14 cellular contexts compared by ENCODE assay signal in the genomic region with DNA sequence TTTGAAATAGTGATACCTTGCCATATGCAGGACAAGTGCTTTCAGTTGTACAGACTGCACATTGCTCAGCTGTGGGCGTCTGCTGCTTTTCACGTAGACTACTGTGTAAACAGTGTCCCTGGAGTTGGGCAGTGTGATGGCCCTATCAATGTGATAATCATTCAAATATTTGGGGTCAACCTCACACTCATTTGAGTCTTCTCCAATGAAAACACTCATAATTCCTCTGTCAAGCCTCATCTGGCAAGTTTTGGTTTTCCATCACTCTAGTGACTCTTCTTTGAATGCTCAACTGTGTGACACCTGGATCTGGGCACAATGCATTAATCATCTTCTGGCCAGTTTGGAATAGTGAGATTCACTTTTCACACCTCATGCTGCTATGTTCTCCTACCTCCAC.
DNase-seq lines count a peak whose midpoint lies in the region; ATAC-seq, FAIRE-seq and TF ChIP-seq lines count a peak whose summit lies in the region.
"Had no signal": no experiment of that assay in that cellular context is flagged by ENCODE, and none has a peak within 500 bp of the region (broad histone marks: within the 10 kb centered on the region; RNA-seq: fewer than 3 reads in every experiment).

No MANE protein-coding gene starts in this region.

- H3K9me3 ChIP-seq in A549 = no peaks in the 10 kb centered on the region
- H3K9me3 ChIP-seq in IMR-90 (ENCODE audit: control insufficient read depth, insufficient read depth, low read length) = no peaks in the 10 kb centered on the region
- no peaks in the 10 kb centered on the region for H3K9me3 ChIP-seq in Peyer's patch
- H3K9me3 ChIP-seq in ovary = no peaks in the 10 kb centered on the region
- H3K9me3 ChIP-seq: mucosa of descending colon, right lobe of liver, tibial nerve had no signal

- no peak overlapping the region for H2AK9ac ChIP-seq in IMR-90 (replicated peaks; ENCODE audit: low read depth, low read length, poor library complexity)

- H3K27ac ChIP-seq in A549 (peak overlapping the region; percentile 77 to 89; a peak in 4 of 6 replicates), IMR-90 (ENCODE audit: insufficient read depth, low read length) (no peak overlapping the region), Peyer's patch (peak overlapping the region in 3 of 4 donors; percentile 50 to 85 (median 80)), ovary (no peak overlapping the region)
- H3K27ac ChIP-seq: right lobe of liver, tibial nerve had no signal

- dilution Hi-C loops in IMR-90 (cut with HindIII; ENCODE audit: low sequenced_read_pairs, unreplicated experiment) = no loop called here

- H3K4me2 ChIP-seq in A549 (peak overlapping the region; percentile 83), IMR-90 (ENCODE audit: low read depth, low read length) (no peak overlapping the region)

- POLR2A ChIA-PET in A549 (lab: Yijun Ruan, JAX) = no interaction called here
- POLR2A ChIA-PET in IMR-90 (lab: Charles Lee; ENCODE audit: unreplicated experiment) = no interaction called here
- POLR2A ChIA-PET in GM10248 (lab: Yijun Ruan, JAX) = no interaction called here

- H3K79me1 ChIP-seq in IMR-90 (ENCODE audit: low read depth in 1 of 2, low read length in 2 of 2) = peaks cover 0 to 10% of the 10 kb centered on the region in 2 experiments; a peak in 3 of 4 replicates

- H3K4me1 ChIP-seq in A549 (peaks cover 70% of the 10 kb centered on the region), IMR-90 (ENCODE audit: control insufficient read depth, insufficient read depth, low read length) (peaks cover 26% of the 10 kb centered on the region), Peyer's patch (peaks cover 0 to 45% (median 9%) of the 10 kb centered on the region in 4 donors), ovary (ENCODE audit: insufficient read depth) (peaks cover 2% of the 10 kb centered on the region)

- peak overlapping the region; percentile 23 to 54; a peak in 3 of 4 replicates for H4K8ac ChIP-seq in IMR-90 (ENCODE audit: low read depth in 2 of 2, low read length in 2 of 2)

- H3K9ac ChIP-seq in IMR-90 (ENCODE audit: low read depth, low read length) = no peak overlapping the region

- no TSS peak for BruUV-seq in IMR-90 (replicated peaks; lab: Mats Ljungman, UMichigan)

- H3K4ac ChIP-seq in IMR-90 (ENCODE audit: low read depth, low read length) = peak overlapping the region; percentile 26; the same call in 1 of the 2 replicates

- 0 out of 2 replicates have a peak overlapping the region, but pooled peaks have one; percentile 10 for H3K14ac ChIP-seq in IMR-90 (replicated peaks; ENCODE audit: low read depth, low read length)

- TF ChIP-seq CTCF in A549 (IDR thresholded peaks at IDR 0.05) (no peak), IMR-90 (conservative IDR thresholded peaks at IDR 0.05; ENCODE audit: low read depth, low read length) (no peak), Peyer's patch (IDR thresholded peaks at IDR 0.05) (no peak), foreskin fibroblast (IDR thresholded peaks at IDR 0.05; ENCODE audit: low read depth, low read length) (no peak), GM10248 (IDR thresholded peaks at IDR 0.05; ENCODE audit: control extremely low read depth, extremely low read depth, low read depth, missing control alignments) (no peak), ovary (IDR thresholded peaks at IDR 0.05) (no peak)

- H2BK120ac ChIP-seq in IMR-90 (ENCODE audit: low read depth, low read length) = peak overlapping the region; percentile 68; the same call in 1 of the 2 replicates

- no peak overlapping the region for H2AFZ ChIP-seq in IMR-90 (replicated peaks; ENCODE audit: low read length, poor library complexity)

- 0 out of 2 replicates have a peak overlapping the region, but pooled peaks have one; percentile 15 for H3K23ac ChIP-seq in IMR-90 (ENCODE audit: low read depth, low read length)

- H2BK15ac ChIP-seq in IMR-90 (ENCODE audit: low read depth, low read length) = peak overlapping the region; percentile 90

- H2BK20ac ChIP-seq in IMR-90 (ENCODE audit: low read depth, low read length) = peak overlapping the region; percentile 48; the same call in 1 of the 2 replicates

- TF ChIP-seq POLR2A in A549 (IDR thresholded peaks at IDR 0.05; ENCODE audit: low read length) (no peak), IMR-90 (IDR thresholded peaks at IDR 0.05; ENCODE audit: low read depth, low read length) (no peak), Peyer's patch (IDR thresholded peaks at IDR 0.05) (no peak), ovary (IDR thresholded peaks at IDR 0.05) (no peak)

- H4K91ac ChIP-seq in IMR-90 (ENCODE audit: insufficient read depth, low read depth, low read length) = peak overlapping the region; percentile 21; the same call in 1 of the 2 replicates

- FAIRE-seq in A549 (lab: Jason Lieb, UNC) = no peak

- H3K56ac ChIP-seq in IMR-90 (ENCODE audit: extremely low read depth, insufficient read depth, low read length) = no peak overlapping the region

- WGBS in A549 (ENCODE audit: missing lambda C conversion rate) = 14% methylated on average over 2 of the region's 2 CpGs
- WGBS in IMR-90 (ENCODE audit: extremely low coverage in 2 of 2, insufficient read length in 1 of 2), 2 experiments = no CpG with 5 or more reads among the region's 2 CpGs
- WGBS in ovary, 3 donors = 47 to 66% (median 64%) methylated on average over 2 of the region's 2 CpGs

- no peak for ATAC-seq in A549
- ATAC-seq in IMR-90 (ENCODE audit: low read depth) = no peak

- peaks cover 14% of the 10 kb centered on the region for H3K9me1 ChIP-seq in IMR-90 (ENCODE audit: insufficient read depth, low read length)

- peak overlapping the region; percentile 43 for H2AK5ac ChIP-seq in IMR-90 (ENCODE audit: low read depth, low read length)

- TF ChIP-seq RAD21 in A549 (conservative IDR thresholded peaks at IDR 0.05 in 1 of 2, IDR thresholded peaks at IDR 0.05 in 1 of 2) (no peak), IMR-90 (IDR thresholded peaks at IDR 0.05; ENCODE audit: low read length) (no peak)

- CTCF ChIA-PET in A549 (lab: Yijun Ruan, JAX) = interaction anchor here (0.7 to 2.7 kb wide), 7 partner anchors 10 to 230 kb away, joined by 3 to 11 read pairs (median 4); no protein-coding TSS in a partner anchor
- CTCF ChIA-PET in IMR-90 (lab: Yijun Ruan, JAX) = no interaction called here
- CTCF ChIA-PET in GM10248 (lab: Yijun Ruan, JAX) = interaction anchor here (0.9 to 1.6 kb wide), 4 partner anchors 18 to 25 kb away, joined by 3 to 7 read pairs (median 3); no protein-coding TSS in a partner anchor

- H3K27me3 ChIP-seq in IMR-90 (ENCODE audit: control insufficient read depth, insufficient read depth, low read length) = no peaks in the 10 kb centered on the region
- no peaks in the 10 kb centered on the region for H3K27me3 ChIP-seq in Peyer's patch
- no peaks in the 10 kb centered on the region for H3K27me3 ChIP-seq in ovary
- H3K27me3 ChIP-seq: right lobe of liver, tibial nerve had no signal

- intact Hi-C loops in IMR-90 (cut with micrococcal nuclease) = no loop called here
- intact Hi-C loops in ovary (cut with DNase I) = loop anchor here in 1 of 4 donors (1.0 kb wide), 1 partner anchor 22 kb away; no protein-coding TSS in a partner anchor

- peak overlapping the region; percentile 55 for H2BK5ac ChIP-seq in IMR-90 (ENCODE audit: low read depth, low read length, poor library complexity, severe bottlenecking)

- H3K18ac ChIP-seq in IMR-90 (ENCODE audit: low read depth, low read length) = peak overlapping the region; percentile 81; the same call in 1 of the 2 replicates

- no peak for TF ChIP-seq EP300 in A549 (IDR thresholded peaks at IDR 0.05)
- TF ChIP-seq EP300 in ovary (IDR thresholded peaks at IDR 0.05) = no peak

- no peak overlapping the region for H3K4me3 ChIP-seq in A549
- no peak overlapping the region for H3K4me3 ChIP-seq in IMR-90 (ENCODE audit: insufficient read depth, low read depth, low read length)
- H3K4me3 ChIP-seq in Peyer's patch = no peak overlapping the region
- no peak overlapping the region for H3K4me3 ChIP-seq in foreskin fibroblast (ENCODE audit: low read depth in 1 of 2, low read length in 2 of 2)
- H3K4me3 ChIP-seq in ovary = no peak overlapping the region
- H3K4me3 ChIP-seq: mucosa of descending colon, right lobe of liver, tibial nerve had no signal

- no peak for DNase-seq in A549 (ENCODE audit: low read depth in 1 of 2, low spot score in 1 of 2)
- peak; percentile 79 for DNase-seq in IMR-90
- DNase-seq in Peyer's patch = peak in 1 of 3 donors; percentile 51
- peak; percentile 79 to 81 for DNase-seq in foreskin fibroblast
- DNase-seq in ecto neural progenitor cell (ENCODE audit: low spot score) = no peak
- no peak for DNase-seq in GM10248 (ENCODE audit: extremely low spot score)
- DNase-seq in ovary = no peak
- DNase-seq in RPMI8226 = no peak
- DNase-seq: effector CD8-positive, alpha-beta T cell; GF-D8; NCI-H1694 treated with DMSO at 0.1 percent for 48 hours had no signal

- H4K20me1 ChIP-seq in IMR-90 (ENCODE audit: insufficient read depth, low read length) = no peaks in the 10 kb centered on the region

- in situ Hi-C loops in IMR-90 (cut with MboI; ENCODE audit: low sequenced_read_pairs) = loop anchor here (5.0 kb wide), 1 partner anchor 91 kb away; no protein-coding TSS in a partner anchor

- no peaks in the 10 kb centered on the region for H3K36me3 ChIP-seq in IMR-90 (ENCODE audit: control insufficient read depth, insufficient read depth, low read length)
- no peaks in the 10 kb centered on the region for H3K36me3 ChIP-seq in Peyer's patch
- H3K36me3 ChIP-seq in ovary = no peaks in the 10 kb centered on the region
- H3K36me3 ChIP-seq: right lobe of liver, tibial nerve had no signal

- peak overlapping the region; percentile 33; the same call in 1 of the 2 replicates for H4K5ac ChIP-seq in IMR-90 (ENCODE audit: low read depth, low read length)

TF ChIP-seq in A549, 52 proteins besides CTCF, POLR2A, EP300 and RAD21 (continues in another document):
- TF ChIP-seq, protein P1, sequence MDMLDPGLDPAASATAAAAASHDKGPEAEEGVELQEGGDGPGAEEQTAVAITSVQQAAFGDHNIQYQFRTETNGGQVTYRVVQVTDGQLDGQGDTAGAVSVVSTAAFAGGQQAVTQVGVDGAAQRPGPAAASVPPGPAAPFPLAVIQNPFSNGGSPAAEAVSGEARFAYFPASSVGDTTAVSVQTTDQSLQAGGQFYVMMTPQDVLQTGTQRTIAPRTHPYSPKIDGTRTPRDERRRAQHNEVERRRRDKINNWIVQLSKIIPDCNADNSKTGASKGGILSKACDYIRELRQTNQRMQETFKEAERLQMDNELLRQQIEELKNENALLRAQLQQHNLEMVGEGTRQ (IDR thresholded peaks at IDR 0.05) = no peak
- TF ChIP-seq FOSB (CRISPR knock-in tag; IDR thresholded peaks at IDR 0.05) = no peak
- TF ChIP-seq NFE2L2 (conservative IDR thresholded peaks at IDR 0.05; ENCODE audit: low read length) = no peak

TF ChIP-seq in IMR-90, 13 proteins besides CTCF, POLR2A, EP300 and RAD21 (continues in another document):
- TF ChIP-seq SMC3 (IDR thresholded peaks at IDR 0.05; ENCODE audit: low read depth, low read length) (no peak), BHLHE40 (IDR thresholded peaks at IDR 0.05; ENCODE audit: low read depth, low read length) (no peak), RFX5 (IDR thresholded peaks at IDR 0.05; ENCODE audit: low read depth, low read length) (no peak), MAFK (IDR thresholded peaks at IDR 0.05; ENCODE audit: low read depth, low read length) (no peak)

Comparison
In these comparisons a context has a peak if more than half of its experiments do, and no peak if none do; other contexts are left out.
1. DNase-seq: peak in IMR-90 (single experiment) and foreskin fibroblast (2 of 2); none in A549 (0 of 2), ecto neural progenitor cell (single experiment), GM10248 (single experiment), ovary (0 of 5) and RPMI8226 (single experiment).
2. H3K27ac ChIP-seq: peak in A549 (2 of 2) and Peyer's patch (3 of 4); none in IMR-90 (single experiment) and ovary (0 of 2).